Comparison of ENCODE assay signal across 27 cellular contexts in the genomic region with DNA sequence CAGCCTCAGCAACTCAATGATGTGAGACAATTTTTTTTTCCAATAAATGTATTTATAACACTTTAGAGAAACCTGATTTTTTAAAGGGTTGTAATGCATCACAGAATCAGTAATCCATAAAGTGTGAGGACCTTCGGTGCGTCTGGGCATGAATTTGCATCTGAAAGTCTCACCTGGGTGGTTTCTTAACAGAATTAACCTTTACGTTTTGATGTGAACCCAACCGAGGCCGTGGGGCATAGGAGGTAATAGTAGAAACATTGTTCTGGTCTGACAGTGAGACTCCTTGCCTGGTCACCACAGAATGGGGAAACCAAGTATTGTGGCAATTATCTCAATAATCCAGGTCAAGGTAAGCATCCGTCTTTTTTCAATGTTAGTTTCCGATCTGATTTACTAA.
DNase-seq lines count a peak whose midpoint lies in the region; ATAC-seq, FAIRE-seq and TF ChIP-seq lines count a peak whose summit lies in the region.
"Had no signal": no experiment of that assay in that cellular context is flagged by ENCODE, and none has a peak within 500 bp of the region (broad histone marks: within the 10 kb centered on the region; RNA-seq: fewer than 3 reads in every experiment).

No MANE protein-coding gene starts in this region.

- no peak overlapping the region for H3K9ac ChIP-seq in kidney (ENCODE audit: low read length in 2 of 2)
- H3K9ac ChIP-seq: BLaER1 treated with 17β-estradiol and CSF1 and Interleukin-3, amounts not matched to agents 10 nM and 100 nM; SK-N-SH had no signal

- H3K4me3 ChIP-seq in kidney (ENCODE audit: low read length in 2 of 2) = peak overlapping the region in 1 of 2 donors; percentile 26
- H3K4me3 ChIP-seq: BLaER1 treated with 17β-estradiol and CSF1 and Interleukin-3, amounts not matched to agents 10 nM and 100 nM; left lung; testis; uterus had no signal

- peaks cover 10% of the 10 kb centered on the region for H3K9me3 Mint-ChIP-seq in stimulated activated naive CD8-positive, alpha-beta T cell treated with anti-CD3 and anti-CD28 coated beads, Interleukin-15, Interleukin-2, amounts not matched to agents 100 ng/mL and 50 ng/mL, for 24 hours
- peaks cover 9% of the 10 kb centered on the region for H3K9me3 Mint-ChIP-seq in activated CD8-positive, alpha-beta T cell treated with anti-CD3 and anti-CD28 coated beads for 36 hours

- no peaks in the 10 kb centered on the region for H3K27me3 Mint-ChIP-seq in stimulated activated naive CD8-positive, alpha-beta T cell treated with anti-CD3 and anti-CD28 coated beads, Interleukin-15, Interleukin-2, amounts not matched to agents 100 ng/mL and 50 ng/mL, for 24 hours
- H3K27me3 Mint-ChIP-seq in activated CD8-positive, alpha-beta T cell treated with anti-CD3 and anti-CD28 coated beads for 36 hours = no peaks in the 10 kb centered on the region
- H3K27me3 Mint-ChIP-seq: naive thymus-derived CD8-positive, alpha-beta T cell had no signal

- no peak for DNase-seq in stimulated activated naive CD8-positive, alpha-beta T cell treated with anti-CD3 and anti-CD28 coated beads, Interleukin-15, Interleukin-2, amounts not matched to agents 100 U/mL and 50 U/mL, for 24 hours
- DNase-seq in activated CD8-positive, alpha-beta T cell treated with anti-CD3 and anti-CD28 coated beads for 36 hours = no peak
- no peak for DNase-seq in kidney
- no peak for DNase-seq in NCI-H82 (lab: John Stamatoyannopoulos, UW)
- DNase-seq in SW480 (ENCODE audit: low spot score) = no peak
- DNase-seq: activated gamma-delta T cell treated with Interleukin-2 at 50 U/mL for 16 hours; amniotic stem cell; DND-41; effector memory CD4-positive, alpha-beta T cell; foreskin keratinocyte; left lung; naive thymus-derived CD8-positive, alpha-beta T cell; NCI-H1092; NCI-H2029; NCI-H226; SK-N-SH; T-helper 9 cell; testis; uterus had no signal

- no peak for TF ChIP-seq CTCF in activated CD8-positive, alpha-beta T cell treated with anti-CD3 and anti-CD28 coated beads for 36 hours (IDR thresholded peaks at IDR 0.05)
- TF ChIP-seq CTCF in kidney (IDR thresholded peaks at IDR 0.05; ENCODE audit: borderline replicate concordance, extremely low read depth, insufficient read depth) = no peak

- H3K9me3 ChIP-seq in kidney (ENCODE audit: control insufficient read depth in 1 of 2, low read length in 2 of 2) = no peaks in the 10 kb centered on the region
- H3K9me3 ChIP-seq: left lung, SK-N-SH, testis, uterus had no signal

- peak overlapping the region; percentile 33 for H3K4me3 Mint-ChIP-seq in stimulated activated naive CD8-positive, alpha-beta T cell treated with anti-CD3 and anti-CD28 coated beads, Interleukin-15, Interleukin-2, amounts not matched to agents 100 ng/mL and 50 ng/mL, for 24 hours
- no peak overlapping the region for H3K4me3 Mint-ChIP-seq in activated CD8-positive, alpha-beta T cell treated with anti-CD3 and anti-CD28 coated beads for 36 hours
- H3K4me3 Mint-ChIP-seq: IgD-negative memory B cell; mesothelial cell of epicardium; naive thymus-derived CD8-positive, alpha-beta T cell; WTC11 had no signal

- intact Hi-C loops in activated CD8-positive, alpha-beta T cell treated with anti-CD3 and anti-CD28 coated beads for 36 hours (cut with micrococcal nuclease) = no loop called here
- intact Hi-C loops in kidney (cut with DNase I) = no loop called here

- CTCF ChIA-PET in activated CD8-positive, alpha-beta T cell treated with anti-CD3 and anti-CD28 coated beads for 36 hours (lab: Charles Lee) = interaction anchor here (0.9 to 1.7 kb wide), 4 partner anchors 8 to 183 kb away, joined by 3 to 6 read pairs (median 6); no protein-coding TSS in a partner anchor

- POLR2A ChIA-PET in activated CD8-positive, alpha-beta T cell treated with anti-CD3 and anti-CD28 coated beads for 36 hours (lab: Charles Lee) = interaction anchor here (0.6 to 1.6 kb wide), 3 partner anchors 28 to 77 kb away, joined by 3 to 7 read pairs (median 5); no protein-coding TSS in a partner anchor

- H3K27ac Mint-ChIP-seq in stimulated activated naive CD8-positive, alpha-beta T cell treated with anti-CD3 and anti-CD28 coated beads, Interleukin-15, Interleukin-2, amounts not matched to agents 100 ng/mL and 50 ng/mL, for 24 hours = peak overlapping the region; percentile 65
- peak overlapping the region; percentile 74 for H3K27ac Mint-ChIP-seq in activated CD8-positive, alpha-beta T cell treated with anti-CD3 and anti-CD28 coated beads for 36 hours
- H3K27ac Mint-ChIP-seq: IgD-negative memory B cell, mesothelial cell of epicardium, WTC11 had no signal

- no peaks in the 10 kb centered on the region for H3K36me3 ChIP-seq in kidney (ENCODE audit: control insufficient read depth in 1 of 2, insufficient read depth in 2 of 2, low read length in 2 of 2)
- H3K36me3 ChIP-seq: left lung, uterus had no signal

- H3K27ac ChIP-seq in kidney (ENCODE audit: low read depth in 2 of 2, low read length in 2 of 2) = peak overlapping the region; percentile 59 to 72
- H3K27ac ChIP-seq: BLaER1 treated with 17β-estradiol and CSF1 and Interleukin-3, amounts not matched to agents 10 nM and 100 nM; foreskin keratinocyte; left lung; testis; uterus had no signal

- H3K4me1 Mint-ChIP-seq in stimulated activated naive CD8-positive, alpha-beta T cell treated with anti-CD3 and anti-CD28 coated beads, Interleukin-15, Interleukin-2, amounts not matched to agents 100 ng/mL and 50 ng/mL, for 24 hours (ENCODE audit: low read depth) = peaks cover 46% of the 10 kb centered on the region
- peaks cover 41% of the 10 kb centered on the region for H3K4me1 Mint-ChIP-seq in activated CD8-positive, alpha-beta T cell treated with anti-CD3 and anti-CD28 coated beads for 36 hours (ENCODE audit: low read depth)
- H3K4me1 Mint-ChIP-seq: IgD-negative memory B cell had no signal

- no peak for ATAC-seq in stimulated activated naive CD8-positive, alpha-beta T cell treated with anti-CD3 and anti-CD28 coated beads, Interleukin-15, Interleukin-2, amounts not matched to agents 100 U/mL and 50 U/mL, for 24 hours
- ATAC-seq in activated CD8-positive, alpha-beta T cell treated with anti-CD3 and anti-CD28 coated beads for 36 hours = no peak
- ATAC-seq in GM18870 (IDR thresholded peaks at IDR 0.05; ENCODE audit: unreplicated experiment) = no peak
- ATAC-seq: esophagus mucosa; foreskin keratinocyte; HCT116; left lung; naive thymus-derived CD8-positive, alpha-beta T cell; WTC11 had no signal

- H3K36me3 Mint-ChIP-seq in stimulated activated naive CD8-positive, alpha-beta T cell treated with anti-CD3 and anti-CD28 coated beads, Interleukin-15, Interleukin-2, amounts not matched to agents 100 ng/mL and 50 ng/mL, for 24 hours (ENCODE audit: low read depth) = peaks cover 80% of the 10 kb centered on the region
- peaks cover 81% of the 10 kb centered on the region for H3K36me3 Mint-ChIP-seq in activated CD8-positive, alpha-beta T cell treated with anti-CD3 and anti-CD28 coated beads for 36 hours (ENCODE audit: low read depth)

- peaks cover 7 to 8% of the 10 kb centered on the region in 2 donors for H3K4me1 ChIP-seq in kidney (ENCODE audit: control insufficient read depth in 1 of 2, insufficient read depth in 1 of 2, low read depth in 1 of 2, low read length in 2 of 2)
- H3K4me1 ChIP-seq: BLaER1 treated with 17β-estradiol and CSF1 and Interleukin-3, amounts not matched to agents 10 nM and 100 nM; foreskin keratinocyte; left lung; testis; uterus had no signal

- no peak for FAIRE-seq in kidney (lab: Jason Lieb, UNC)
